ENCODE assay signal across 13 cellular contexts in the genomic region with DNA sequence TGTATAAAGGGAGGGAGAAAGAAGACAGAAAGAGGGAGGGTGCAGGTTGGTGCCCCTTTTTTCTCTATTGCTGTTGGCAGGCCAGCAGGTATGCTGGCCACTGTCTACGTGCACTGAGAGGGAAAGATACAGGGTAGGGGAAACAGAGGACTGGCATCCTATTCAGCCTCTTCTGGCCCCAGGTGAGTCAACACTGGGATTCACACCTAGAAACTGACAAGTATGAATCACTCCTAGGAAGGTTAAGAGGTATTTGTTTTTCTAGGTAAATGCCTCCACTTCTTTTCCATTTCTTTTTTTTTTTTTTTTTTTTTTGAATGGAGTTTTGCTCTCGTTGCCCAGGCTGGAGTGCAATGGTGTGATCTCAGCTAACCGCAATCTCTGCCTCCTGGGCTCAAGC.
"Had no signal": no experiment of that assay in that cellular context is flagged by ENCODE, and none has a peak within 500 bp of the region (broad histone marks: within the 10 kb centered on the region; RNA-seq: fewer than 3 reads in every experiment).

No MANE protein-coding gene starts in this region.

- H3K4me3 Mint-ChIP-seq: activated naive CD8-positive, alpha-beta T cell; memory B cell; stimulated activated naive CD8-positive, alpha-beta T cell treated with anti-CD3 and anti-CD28 coated beads, Interleukin-15, Interleukin-2, amounts not matched to agents 100 ng/mL and 50 ng/mL, for 24 hours; T-helper 2 cell treated with Interferon-gamma antibody and Interleukin-4, amounts not matched to agents 5 μg/mL and 100 μg/mL, for 36 hours had no signal

- H3K27ac Mint-ChIP-seq: activated naive CD8-positive, alpha-beta T cell; brain; memory B cell; stimulated activated naive CD8-positive, alpha-beta T cell treated with anti-CD3 and anti-CD28 coated beads, Interleukin-15, Interleukin-2, amounts not matched to agents 100 ng/mL and 50 ng/mL, for 24 hours; T-helper 2 cell treated with Interferon-gamma antibody and Interleukin-4, amounts not matched to agents 5 μg/mL and 100 μg/mL, for 36 hours had no signal

- H3K36me3 Mint-ChIP-seq: activated naive CD8-positive, alpha-beta T cell; brain had no signal

- DNase-seq: activated CD4-positive, alpha-beta T cell treated with anti-CD3 and anti-CD28 coated beads, Interleukin-2, amount 50 U/mL, for 4 hours; activated CD4-positive, CD25-positive, alpha-beta regulatory T cell treated with anti-CD3 and anti-CD28 coated beads, Interleukin-2, amount 50 U/mL, for 72 hours; activated effector memory CD4-positive, alpha-beta T cell treated with Interleukin-2 at 50 U/mL for 16 hours; activated T-cell treated with anti-CD3 and anti-CD28 coated beads, Interleukin-2, amount 50 U/mL, for 1 hour; amygdala; hypothalamus; stimulated activated CD4-positive, alpha-beta T cell treated with anti-CD3 and anti-CD28 coated beads, Interleukin-4, amount 100 ng/mL, for 24 hours; testis had no signal

- H3K27ac ChIP-seq: testis had no signal

- H3K27me3 Mint-ChIP-seq: activated naive CD8-positive, alpha-beta T cell; stimulated activated naive CD8-positive, alpha-beta T cell treated with anti-CD3 and anti-CD28 coated beads, Interleukin-15, Interleukin-2, amounts not matched to agents 100 ng/mL and 50 ng/mL, for 24 hours had no signal

- H3K9me3 ChIP-seq: testis had no signal

- H3K27me3 ChIP-seq: testis had no signal

- H3K4me3 ChIP-seq: testis had no signal

- H3K9me3 Mint-ChIP-seq: brain; memory B cell; stimulated activated naive CD8-positive, alpha-beta T cell treated with anti-CD3 and anti-CD28 coated beads, Interleukin-15, Interleukin-2, amounts not matched to agents 100 ng/mL and 50 ng/mL, for 24 hours; T-helper 2 cell treated with Interferon-gamma antibody and Interleukin-4, amounts not matched to agents 5 μg/mL and 100 μg/mL, for 36 hours had no signal
